In genomic region chr2:47631840-47632398, GRCh38 we compare ENCODE assay signal across 10 cellular contexts.
DNase-seq lines count a peak whose midpoint lies in the region; TF ChIP-seq lines count a peak whose summit lies in the region.
"Had no signal": no experiment of that assay in that cellular context is flagged by ENCODE, and none has a peak within 500 bp of the region (broad histone marks: within the 10 kb centered on the region; RNA-seq: fewer than 3 reads in every experiment).

No MANE protein-coding gene starts in this region.

- H3K27me3 ChIP-seq in tibial artery = no peaks in the 10 kb centered on the region
- H3K27me3 ChIP-seq in prostate gland (replicated peaks; ENCODE audit: insufficient read depth) = peaks cover 2% of the 10 kb centered on the region

- H3K36me3 ChIP-seq in tibial artery (no peaks in the 10 kb centered on the region), prostate gland (no peaks in the 10 kb centered on the region)

- WGBS in prostate gland = 64% methylated on average over 10 of the region's 10 CpGs

- no peak for TF ChIP-seq POLR2A in prostate gland (IDR thresholded peaks at IDR 0.05)

- TF ChIP-seq CTCF in HFF-Myc (IDR thresholded peaks at IDR 0.05; ENCODE audit: low read depth, low read length, missing control alignments) (no peak), tibial artery (IDR thresholded peaks at IDR 0.05) (no peak), prostate gland (IDR thresholded peaks at IDR 0.05) (no peak)

- H3K27ac ChIP-seq in tibial artery (no peak overlapping the region), prostate gland (no peak overlapping the region)

- H3K4me3 ChIP-seq in HFF-Myc (replicated peaks; ENCODE audit: low read depth, low read length) (no peak overlapping the region), tibial artery (no peak overlapping the region), prostate gland (no peak overlapping the region)

- DNase-seq in HFF-Myc (ENCODE audit: extremely low read depth, low read depth) (peak; percentile 10), amniotic epithelial cell (ENCODE audit: low read depth) (peak; percentile 62), iris pigment epithelial cell (ENCODE audit: low read depth) (peak; percentile 72), tibial artery (peak; percentile 35 to 78), MV-4-11 (lab: John Stamatoyannopoulos, UW) (no peak), retina (no peak), AML-193 (lab: John Stamatoyannopoulos, UW) (no peak), prostate gland (ENCODE audit: low spot score) (no peak)
- DNase-seq: activated CD8-positive, alpha-beta memory T cell treated with anti-CD3 and anti-CD28 coated beads, Interleukin-2, amount 50 U/mL, for 48 hours; SHP77 had no signal

- H3K4me1 ChIP-seq in tibial artery (peaks cover 0 to 9% (median 9%) of the 10 kb centered on the region in 4 donors), prostate gland (replicated peaks) (no peaks in the 10 kb centered on the region)

- H3K9me3 ChIP-seq in tibial artery (no peaks in the 10 kb centered on the region), prostate gland (no peaks in the 10 kb centered on the region)

- intact Hi-C loops in tibial artery (cut with DNase I; ENCODE audit: low total_unique reads) = no loop called here
- intact Hi-C loops in prostate gland (cut with DNase I) = no loop called here

Comparison
In these comparisons a context has a peak if more than half of its experiments do, and no peak if none do; other contexts are left out.
1. DNase-seq: peak in HFF-Myc (single experiment), amniotic epithelial cell (single experiment), iris pigment epithelial cell (single experiment) and tibial artery (2 of 2); none in MV-4-11 (single experiment), retina (single experiment), AML-193 (0 of 2) and prostate gland (single experiment).